Comparison of ENCODE assay signal across 12 cellular contexts in the genomic region with DNA sequence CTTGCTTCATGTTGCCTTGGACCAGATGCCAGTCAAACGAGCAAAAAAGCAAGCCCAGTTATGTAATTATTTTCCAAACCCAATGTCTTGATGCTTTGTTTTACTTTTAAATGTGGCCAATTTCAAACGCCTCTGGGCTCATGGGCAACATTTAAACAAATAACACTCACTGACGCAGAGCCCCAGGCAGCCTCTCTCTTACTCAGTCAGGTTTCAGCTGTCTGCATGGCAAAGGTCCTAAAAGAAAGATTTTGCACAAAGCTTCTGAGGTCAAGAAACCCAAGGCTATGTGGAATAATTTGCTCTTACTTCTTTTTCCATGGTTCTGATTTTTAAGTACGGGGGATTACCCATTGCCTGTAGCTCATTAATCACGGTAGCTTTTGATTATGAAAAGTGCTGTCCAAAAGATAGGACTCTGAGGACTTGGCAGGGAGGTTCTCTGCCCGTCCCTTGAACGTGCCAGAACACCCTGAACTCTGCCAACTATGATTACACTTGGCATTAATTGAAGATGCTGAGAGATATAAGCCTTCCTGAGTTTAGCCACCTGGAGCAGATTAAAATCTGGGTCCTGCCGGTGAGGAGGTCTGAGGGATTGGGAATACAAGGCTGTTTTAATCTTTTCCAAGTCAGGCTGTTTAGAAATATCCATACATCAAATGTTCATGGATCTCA. TPM values are rescaled to one million over a fixed set of nuclear protein-coding genes. Genes with fewer than 3 reads are reported as not detected.
A peak's percentile ranks its signal among the peaks of the same experiment; 100 is the strongest.
DNase-seq lines count a peak whose midpoint lies in the region; ATAC-seq and TF ChIP-seq lines count a peak whose summit lies in the region.
"Had no signal": no experiment of that assay in that cellular context is flagged by ENCODE, and none has a peak within 500 bp of the region (broad histone marks: within the 10 kb centered on the region; RNA-seq: fewer than 3 reads in every experiment).

No MANE protein-coding gene starts in this region.

- no peak for TF ChIP-seq CTCF in right atrium auricular region (IDR thresholded peaks at IDR 0.05)
- TF ChIP-seq CTCF in transverse colon (IDR thresholded peaks at IDR 0.05) = no peak
- no peak for TF ChIP-seq CTCF in tibial artery (IDR thresholded peaks at IDR 0.05)

- H3K36me3 ChIP-seq in right atrium auricular region (no peaks in the 10 kb centered on the region), adipocyte (ENCODE audit: control insufficient read depth, insufficient read depth, low read length, severe bottlenecking) (no peaks in the 10 kb centered on the region), transverse colon (no peaks in the 10 kb centered on the region), tibial artery (no peaks in the 10 kb centered on the region)

- H3K27ac ChIP-seq in right atrium auricular region (no peak overlapping the region), transverse colon (peak overlapping the region in 3 of 4 donors; percentile 24 to 49 (median 33)), tibial artery (no peak overlapping the region)

- no peak overlapping the region for H3K9ac ChIP-seq in adipocyte (ENCODE audit: low read length)

- in situ Hi-C loops in transverse colon (cut with MboI; ENCODE audit: low pct_ligation_motif_present in 1 of 4, low pct_unique_long_range_greater_than_20kb in 1 of 4, low sequenced_read_pairs in 3 of 4) = no loop called here

- intact Hi-C loops in Right ventricle myocardium superior (cut with DNase I) = no loop called here
- intact Hi-C loops in left cardiac atrium (cut with DNase I) = no loop called here
- intact Hi-C loops in transverse colon (cut with DNase I; ENCODE audit: low total_unique reads) = no loop called here
- intact Hi-C loops in tibial artery (cut with DNase I; ENCODE audit: low total_unique reads) = no loop called here

- WGBS in transverse colon (ENCODE audit: low coverage in 1 of 2), 2 donors = 40 to 44% methylated on average over 4 to 8 of the region's 8 CpGs

- no peak for TF ChIP-seq POLR2A in transverse colon (IDR thresholded peaks at IDR 0.05)

- H3K4me1 ChIP-seq in right atrium auricular region (peaks cover 0 to 5% of the 10 kb centered on the region in 2 donors), adipocyte (ENCODE audit: control insufficient read depth, insufficient read depth, low read length) (peaks cover 4% of the 10 kb centered on the region), transverse colon (no peaks in the 10 kb centered on the region), tibial artery (peaks cover 0 to 8% (median 0%) of the 10 kb centered on the region in 4 donors)

- TF ChIP-seq EP300 in transverse colon (IDR thresholded peaks at IDR 0.05; ENCODE audit: low read depth) = no peak

- H3K9me3 ChIP-seq in right atrium auricular region = no peaks in the 10 kb centered on the region
- H3K9me3 ChIP-seq in adipocyte (ENCODE audit: control insufficient read depth, low read length) = no peaks in the 10 kb centered on the region
- H3K9me3 ChIP-seq in transverse colon = no peaks in the 10 kb centered on the region
- H3K9me3 ChIP-seq in tibial artery = no peaks in the 10 kb centered on the region

- no peak for DNase-seq in Right ventricle myocardium superior
- no peak for DNase-seq in right atrium auricular region (ENCODE audit: low spot score)
- DNase-seq in adipocyte (ENCODE audit: low read depth) = peak; percentile 9
- DNase-seq in left cardiac atrium = no peak
- no peak for DNase-seq in transverse colon
- DNase-seq in tibial artery = no peak
- DNase-seq in inferior parietal cortex (ENCODE audit: extremely low spot score) = no peak
- no peak for DNase-seq in NCI-H1436 (lab: John Stamatoyannopoulos, UW)
- DNase-seq: activated naive CD4-positive, alpha-beta T cell treated with anti-CD3 and anti-CD28 coated beads, Interleukin-2, amount 10 ng/mL, durations not matched to agents 7 days and 5 days; central memory CD4-positive, alpha-beta T cell; COR-L47; stimulated activated CD4-positive, alpha-beta T cell treated with anti-CD3 and anti-CD28 coated beads, Interleukin-12 subunit alpha, Interleukin-12 subunit beta, amount 100 ng/mL, for 4 hours had no signal

- ATAC-seq in Right ventricle myocardium superior (ENCODE audit: poor library complexity) (peak; percentile 87), left cardiac atrium (peak; percentile 79 to 90)

- H3K4me3 ChIP-seq in right atrium auricular region = no peak overlapping the region
- no peak overlapping the region for H3K4me3 ChIP-seq in adipocyte (ENCODE audit: low read length)
- no peak overlapping the region for H3K4me3 ChIP-seq in transverse colon
- no peak overlapping the region for H3K4me3 ChIP-seq in tibial artery

- H3K27me3 ChIP-seq in right atrium auricular region (no peaks in the 10 kb centered on the region), adipocyte (replicated peaks; ENCODE audit: control insufficient read depth, insufficient read depth, low read length) (peaks cover 26% of the 10 kb centered on the region), transverse colon (peaks cover 10% of the 10 kb centered on the region), tibial artery (peaks cover 0 to 13% of the 10 kb centered on the region in 2 donors)

RNA-seq across cellular contexts. Expression of gene MSRB2, which starts 14.1 kb away (rescaled TPM):
- total RNA-seq in Right ventricle myocardium superior = 166 TPM
- 10 to 100 TPM; 68.6 to 71.0 TPM for total RNA-seq in right atrium auricular region
- total RNA-seq in left cardiac atrium = 100 to 1,000 TPM in 1 of 2 donors, 10 to 100 TPM in 1; 99.7 to 100 TPM
- 10 to 100 TPM in 3 of 4 donors, 1 to 10 TPM in 1; 7.5 to 29.1 (median 19.2) TPM for total RNA-seq in transverse colon

Comparison
In these comparisons a context has a peak if more than half of its experiments do, and no peak if none do; other contexts are left out.
1. H3K27ac ChIP-seq: peak in transverse colon (3 of 4); none in right atrium auricular region (0 of 2) and tibial artery (0 of 2).